Comparison of ENCODE assay signal across 22 cellular contexts in genomic region chrX:42399632-42400024, GRCh38.
A peak's percentile ranks its signal among the peaks of the same experiment; 100 is the strongest.
DNase-seq lines count a peak whose midpoint lies in the region; ATAC-seq and TF ChIP-seq lines count a peak whose summit lies in the region.
"Had no signal": no experiment of that assay in that cellular context is flagged by ENCODE, and none has a peak within 500 bp of the region (broad histone marks: within the 10 kb centered on the region; RNA-seq: fewer than 3 reads in every experiment).

No MANE protein-coding gene starts in this region.

- CTCF ChIA-PET in CD8-positive, alpha-beta T cell (lab: Charles Lee), result no interaction called here
- CTCF ChIA-PET in activated CD4-positive, alpha-beta memory T cell treated with anti-CD3 and anti-CD28 coated beads for 36 hours (lab: Charles Lee), result no interaction called here

- no peaks in the 10 kb centered on the region for H3K36me3 ChIP-seq in CD8-positive, alpha-beta T cell (ENCODE audit: insufficient read depth, low read length)
- H3K36me3 ChIP-seq: colonic mucosa, tibial nerve had no signal

- intact Hi-C loops in CD8-positive, alpha-beta T cell (cut with DNase I, micrococcal nuclease), result no loop called here
- intact Hi-C loops in activated CD4-positive, alpha-beta memory T cell treated with anti-CD3 and anti-CD28 coated beads for 36 hours (cut with micrococcal nuclease), result no loop called here

- H3K9me3 ChIP-seq in CD8-positive, alpha-beta T cell (ENCODE audit: low read length), result no peaks in the 10 kb centered on the region
- H3K9me3 ChIP-seq: colonic mucosa, tibial nerve had no signal

- peaks cover 17% of the 10 kb centered on the region for H3K4me1 ChIP-seq in CD8-positive, alpha-beta T cell (ENCODE audit: insufficient read depth, low read length)
- H3K4me1 ChIP-seq: colonic mucosa, parathyroid adenoma, tibial nerve had no signal

- H3K4me1 Mint-ChIP-seq in CD8-positive, alpha-beta T cell (ENCODE audit: low read depth), result peaks cover 28% of the 10 kb centered on the region
- H3K4me1 Mint-ChIP-seq in activated CD4-positive, alpha-beta memory T cell treated with anti-CD3 and anti-CD28 coated beads for 36 hours (ENCODE audit: low read depth), result peaks cover 15% of the 10 kb centered on the region
- H3K4me1 Mint-ChIP-seq in immature natural killer cell, result peaks cover 27 to 32% of the 10 kb centered on the region in 2 donors

- ATAC-seq in CD8-positive, alpha-beta T cell, result no peak
- no peak for ATAC-seq in HG03196 (IDR thresholded peaks at IDR 0.05; ENCODE audit: unreplicated experiment)
- no peak for ATAC-seq in GM19023 (IDR thresholded peaks at IDR 0.05; ENCODE audit: unreplicated experiment)
- ATAC-seq: activated naive CD4-positive, alpha-beta T cell treated with anti-CD3 and anti-CD28 coated beads, Interleukin-2, amount 50 U/mL, for 72 hours; left cardiac atrium; sciatic nerve; stimulated activated memory B cell treated with anti-CD40 and anti-IgM and Interleukin-4, amounts not matched to agents 10 μg/mL and 1 μg/mL and 100 μg/mL, for 72 hours had no signal

- no peak overlapping the region for H3K27ac ChIP-seq in CD8-positive, alpha-beta T cell (ENCODE audit: low read depth, low read length)
- H3K27ac ChIP-seq: colonic mucosa, KMS-11, parathyroid adenoma, tibial nerve had no signal

- no peaks in the 10 kb centered on the region for H3K27me3 ChIP-seq in CD8-positive, alpha-beta T cell (ENCODE audit: insufficient read depth, low read length)
- H3K27me3 ChIP-seq: colonic mucosa, tibial nerve had no signal

- no peak for TF ChIP-seq CTCF in CD8-positive, alpha-beta T cell (IDR thresholded peaks at IDR 0.05)

- H3K4me3 Mint-ChIP-seq in CD8-positive, alpha-beta T cell, result peak overlapping the region; percentile 57
- H3K4me3 Mint-ChIP-seq in activated CD4-positive, alpha-beta memory T cell treated with anti-CD3 and anti-CD28 coated beads for 36 hours, result peak overlapping the region; percentile 10
- H3K4me3 Mint-ChIP-seq in immature natural killer cell, result peak overlapping the region; percentile 76 to 85 (median 78)
- H3K4me3 Mint-ChIP-seq: brain; nephron progenitor cell; stimulated activated memory B cell treated with anti-CD40 and anti-IgM and Interleukin-4, amounts not matched to agents 10 μg/mL and 1 μg/mL and 100 μg/mL, for 72 hours had no signal

- POLR2A ChIA-PET in CD8-positive, alpha-beta T cell (lab: Charles Lee), result interaction anchor here (1.2 kb wide), 1 partner anchor 475 kb away, joined by 3 read pairs; no protein-coding TSS in a partner anchor
- POLR2A ChIA-PET in activated CD4-positive, alpha-beta memory T cell treated with anti-CD3 and anti-CD28 coated beads for 36 hours (lab: Charles Lee), result interaction anchor here (0.6 kb wide), 1 partner anchor 110 kb away, joined by 3 read pairs; no protein-coding TSS in a partner anchor

- H3K27me3 Mint-ChIP-seq in CD8-positive, alpha-beta T cell (ENCODE audit: low read depth), result no peaks in the 10 kb centered on the region
- H3K27me3 Mint-ChIP-seq in activated CD4-positive, alpha-beta memory T cell treated with anti-CD3 and anti-CD28 coated beads for 36 hours, result no peaks in the 10 kb centered on the region
- peaks cover 0 to 9% (median 2%) of the 10 kb centered on the region in 3 donors for H3K27me3 Mint-ChIP-seq in immature natural killer cell (ENCODE audit: low read depth in 3 of 3)

- DNase-seq in A172 (ENCODE audit: low spot score) (peak; percentile 2), immature natural killer cell (peak in 2 of 3 donors; percentile 19 to 20), NCI-H1048 (lab: John Stamatoyannopoulos, UW) (no peak), NCI-H128 (lab: John Stamatoyannopoulos, UW; ENCODE audit: unreplicated experiment) (no peak)
- DNase-seq in CD8-positive, alpha-beta T cell, result no peak
- no peak for DNase-seq in activated CD4-positive, alpha-beta memory T cell treated with anti-CD3 and anti-CD28 coated beads for 36 hours
- DNase-seq: activated CD4-positive, CD25-positive, alpha-beta regulatory T cell treated with anti-CD3 and anti-CD28 coated beads, Interleukin-2, amount 50 U/mL, for 72 hours; colonic mucosa; glutamatergic neuron; left cardiac atrium; NCI-H1105; NCI-H526; nephron progenitor cell had no signal

- no peaks in the 10 kb centered on the region for H3K9me3 Mint-ChIP-seq in CD8-positive, alpha-beta T cell
- no peaks in the 10 kb centered on the region for H3K9me3 Mint-ChIP-seq in activated CD4-positive, alpha-beta memory T cell treated with anti-CD3 and anti-CD28 coated beads for 36 hours
- H3K9me3 Mint-ChIP-seq in immature natural killer cell, result no peaks in the 10 kb centered on the region
- H3K9me3 Mint-ChIP-seq: nephron progenitor cell had no signal

- peak overlapping the region; percentile 79 for H3K27ac Mint-ChIP-seq in CD8-positive, alpha-beta T cell
- peak overlapping the region; percentile 56 for H3K27ac Mint-ChIP-seq in activated CD4-positive, alpha-beta memory T cell treated with anti-CD3 and anti-CD28 coated beads for 36 hours
- H3K27ac Mint-ChIP-seq in immature natural killer cell, result peak overlapping the region; percentile 26 to 87 (median 72)
- H3K27ac Mint-ChIP-seq: nephron progenitor cell; stimulated activated memory B cell treated with anti-CD40 and anti-IgM and Interleukin-4, amounts not matched to agents 10 μg/mL and 1 μg/mL and 100 μg/mL, for 72 hours had no signal

- H3K4me3 ChIP-seq in CD8-positive, alpha-beta T cell (ENCODE audit: low read depth, low read length), result no peak overlapping the region
- H3K4me3 ChIP-seq: colonic mucosa, tibial nerve had no signal

- no peaks in the 10 kb centered on the region for H3K36me3 Mint-ChIP-seq in CD8-positive, alpha-beta T cell
- no peaks in the 10 kb centered on the region for H3K36me3 Mint-ChIP-seq in activated CD4-positive, alpha-beta memory T cell treated with anti-CD3 and anti-CD28 coated beads for 36 hours
- peaks cover 0 to 2% (median 0%) of the 10 kb centered on the region in 3 donors for H3K36me3 Mint-ChIP-seq in immature natural killer cell
- H3K36me3 Mint-ChIP-seq: activated naive CD4-positive, alpha-beta T cell treated with anti-CD3 and anti-CD28 coated beads, Interleukin-2, amount 50 U/mL, for 72 hours; brain had no signal

Comparison
In these comparisons a context has a peak if more than half of its experiments do, and no peak if none do; other contexts are left out.
1. DNase-seq: peak in A172 (single experiment) and immature natural killer cell (2 of 3); none in CD8-positive, alpha-beta T cell (0 of 7), activated CD4-positive, alpha-beta memory T cell treated with anti-CD3 and anti-CD28 coated beads for 36 hours (single experiment), NCI-H1048 (single experiment) and NCI-H128 (single experiment).
2. H3K4me3 Mint-ChIP-seq: peak in every context shown above with its lines; median percentile 78 in immature natural killer cell; 57 in CD8-positive, alpha-beta T cell; 10 in activated CD4-positive, alpha-beta memory T cell treated with anti-CD3 and anti-CD28 coated beads for 36 hours.
3. Peak in every context shown above with its lines, with median percentiles within 50 percentile points of each other: H3K27ac Mint-ChIP-seq.